ENCODE assay signal across 20 cellular contexts in genomic region chr19:6732803-6733337, GRCh38. TPM values are rescaled to one million over a fixed set of nuclear protein-coding genes. Genes with fewer than 3 reads are reported as not detected.
A peak's percentile ranks its signal among the peaks of the same experiment; 100 is the strongest.
DNase-seq lines count a peak whose midpoint lies in the region; ATAC-seq, FAIRE-seq and TF ChIP-seq lines count a peak whose summit lies in the region.
"Had no signal": no experiment of that assay in that cellular context is flagged by ENCODE, and none has a peak within 500 bp of the region (broad histone marks: within the 10 kb centered on the region; RNA-seq: fewer than 3 reads in every experiment).

No MANE protein-coding gene starts in this region.

- CTCF ChIA-PET in SK-N-SH (lab: Yijun Ruan, JAX) (interaction anchor here (0.6 to 1.2 kb wide), 5 partner anchors 8 to 130 kb away, joined by 3 to 4 read pairs (median 3); no protein-coding TSS in a partner anchor), K562 (lab: Yijun Ruan, JAX; ENCODE audit: low intra/inter-chr PET ratio) (interaction anchor here (0.7 kb wide), 1 partner anchor 269 kb away, joined by 4 read pairs; no protein-coding TSS in a partner anchor)

- ATAC-seq in SK-N-SH treated with all-trans-retinoic acid at 6 μM for 48 hours (no peak), K562 (no peak), HG02571 (IDR thresholded peaks at IDR 0.05; ENCODE audit: unreplicated experiment) (no peak), GM18907 (IDR thresholded peaks at IDR 0.05; ENCODE audit: unreplicated experiment) (no peak)
- no peak for ATAC-seq in CD4-positive, CD25-positive, alpha-beta regulatory T cell (ENCODE audit: low read depth in 2 of 2)
- ATAC-seq: HCT116 had no signal

- H4K20me1 ChIP-seq in SK-N-SH (ENCODE audit: insufficient read depth) (no peaks in the 10 kb centered on the region), K562 (replicated peaks; ENCODE audit: control insufficient read depth, insufficient read depth, low read length) (no peaks in the 10 kb centered on the region), osteoblast (ENCODE audit: insufficient read depth, low read length) (no peaks in the 10 kb centered on the region)

- H3K4me3 ChIP-seq in SK-N-SH (ENCODE audit: low read depth in 2 of 2, low read length in 1 of 2) (no peak overlapping the region), K562 (no peak overlapping the region), osteoblast (ENCODE audit: insufficient read depth, low read length) (no peak overlapping the region)
- H3K4me3 ChIP-seq in CD4-positive, CD25-positive, alpha-beta regulatory T cell (ENCODE audit: low read depth, low read length): no peak overlapping the region
- H3K4me3 ChIP-seq: BLaER1 treated with 17β-estradiol and CSF1 and Interleukin-3, amounts not matched to agents 10 nM and 100 nM had no signal

- H3K4me3 Mint-ChIP-seq in CD4-positive, CD25-positive, alpha-beta regulatory T cell: peak overlapping the region in 3 of 4 donors; percentile 27 to 86 (median 35)

- H2AFZ ChIP-seq in SK-N-SH (ENCODE audit: low read depth) (no peak overlapping the region), K562 (ENCODE audit: low read depth, low read length) (no peak overlapping the region), osteoblast (ENCODE audit: low read length) (no peak overlapping the region)

- TF ChIP-seq POLR2A in K562 (conservative IDR thresholded peaks at IDR 0.05): no peak

- H3K27me3 ChIP-seq in SK-N-SH (ENCODE audit: insufficient read depth): no peaks in the 10 kb centered on the region
- H3K27me3 ChIP-seq in CD4-positive, CD25-positive, alpha-beta regulatory T cell (ENCODE audit: control insufficient read depth, insufficient read depth, low read length): no peaks in the 10 kb centered on the region
- H3K27me3 ChIP-seq in K562 (ENCODE audit: control insufficient read depth in 2 of 2, insufficient read depth in 2 of 2, low read length in 2 of 2): no peaks in the 10 kb centered on the region
- no peaks in the 10 kb centered on the region for H3K27me3 ChIP-seq in osteoblast (ENCODE audit: insufficient read depth, low read length)
- H3K27me3 ChIP-seq: BLaER1 treated with 17β-estradiol and CSF1 and Interleukin-3, amounts not matched to agents 10 nM and 100 nM had no signal

- FAIRE-seq in K562 (lab: Jason Lieb, UNC): no peak
- FAIRE-seq: G401.6, GM12892, H54 had no signal

- H3K9me3 ChIP-seq in SK-N-SH (no peaks in the 10 kb centered on the region), K562 (replicated peaks; ENCODE audit: control insufficient read depth, insufficient read depth, low read depth, low read length) (no peaks in the 10 kb centered on the region), osteoblast (ENCODE audit: low read depth, low read length) (no peaks in the 10 kb centered on the region)
- no peaks in the 10 kb centered on the region for H3K9me3 ChIP-seq in CD4-positive, CD25-positive, alpha-beta regulatory T cell (ENCODE audit: control insufficient read depth in 2 of 2, low read length in 2 of 2)
- H3K9me3 ChIP-seq: BLaER1 treated with 17β-estradiol and CSF1 and Interleukin-3, amounts not matched to agents 10 nM and 100 nM had no signal

- intact Hi-C loops in K562 (cut with micrococcal nuclease): loop anchor here (10.0 kb wide), 1 partner anchor 218 kb away; no protein-coding TSS in a partner anchor

- DNase-seq in SK-N-SH (peak; percentile 20), K562 (ENCODE audit: extremely low read depth in 1 of 4, low spot score in 3 of 4) (no peak), osteoblast (ENCODE audit: insufficient read length, low spot score, missing footprints) (peak; percentile 58), NCI-H2029 treated with DMSO at 0.1 percent for 48 hours (lab: John Stamatoyannopoulos, UW) (no peak)
- no peak for DNase-seq in CD4-positive, CD25-positive, alpha-beta regulatory T cell
- DNase-seq: AML-193; CD4-positive, alpha-beta memory T cell; DMS79 treated with DMSO at 0.1 percent for 48 hours; EL had no signal

- POLR2A ChIA-PET in SK-N-SH (lab: Yijun Ruan, JAX) (no interaction called here), K562 (lab: Yijun Ruan, JAX) (interaction anchor here (0.6 to 0.9 kb wide), 2 partner anchors 17 to 34 kb away, joined by 3 read pairs; partner anchors contain the start of gene SH2D3A)

- H3K4me2 ChIP-seq in SK-N-SH (no peak overlapping the region), K562 (ENCODE audit: insufficient read depth, low read length) (no peak overlapping the region), osteoblast (ENCODE audit: insufficient read depth, low read length) (no peak overlapping the region)
- H3K4me2 ChIP-seq: BLaER1 treated with 17β-estradiol and CSF1 and Interleukin-3, amounts not matched to agents 10 nM and 100 nM had no signal

- 89% methylated on average over 14 of the region's 21 CpGs for WGBS in SK-N-SH (ENCODE audit: low lambda C conversion rate)
- WGBS in K562 (ENCODE audit: insufficient coverage, low coverage, missing lambda C conversion rate): 89% methylated on average over 13 of the region's 21 CpGs

- peaks cover 14% of the 10 kb centered on the region for H3K36me3 Mint-ChIP-seq in CD4-positive, CD25-positive, alpha-beta regulatory T cell
- H3K36me3 Mint-ChIP-seq: IgD-negative memory B cell had no signal

- TF ChIP-seq CTCF in SK-N-SH (IDR thresholded peaks at IDR 0.05) (no peak), K562 (IDR thresholded peaks at IDR 0.05 in 2 of 3, conservative IDR thresholded peaks at IDR 0.05 in 1 of 3; ENCODE audit: insufficient read depth in 2 of 3, low read depth in 1 of 3, low read length in 3 of 3) (no peak), osteoblast (IDR thresholded peaks at IDR 0.05; ENCODE audit: extremely low read depth, low read depth, low read length) (no peak)

- H3K9me3 Mint-ChIP-seq in CD4-positive, CD25-positive, alpha-beta regulatory T cell: no peaks in the 10 kb centered on the region
- H3K9me3 Mint-ChIP-seq: CD4-positive, alpha-beta memory T cell; IgD-negative memory B cell had no signal

- no peak overlapping the region for H3K27ac Mint-ChIP-seq in CD4-positive, CD25-positive, alpha-beta regulatory T cell
- H3K27ac Mint-ChIP-seq: CD4-positive, alpha-beta memory T cell had no signal

- H3F3A ChIP-seq in SK-N-SH (replicated peaks; ENCODE audit: insufficient read depth): peaks cover 9% of the 10 kb centered on the region

- H3K9ac ChIP-seq in SK-N-SH (no peak overlapping the region), K562 (ENCODE audit: insufficient read depth in 1 of 2, low read depth in 2 of 2, low read length in 2 of 2) (no peak overlapping the region; a peak in 1 of 4 replicates)
- H3K9ac ChIP-seq: BLaER1 treated with 17β-estradiol and CSF1 and Interleukin-3, amounts not matched to agents 10 nM and 100 nM had no signal

- TF ChIP-seq RAD21 in SK-N-SH (IDR thresholded peaks at IDR 0.05; ENCODE audit: low read length): no peak
- TF ChIP-seq RAD21 in K562 (CRISPR knock-in tag; conservative IDR thresholded peaks at IDR 0.05 in 1 of 2, IDR thresholded peaks at IDR 0.05 in 1 of 2): no peak

- H3K9me2 ChIP-seq in SK-N-SH: no peaks in the 10 kb centered on the region

- in situ Hi-C loops in K562 (cut with MboI): no loop called here

- no peak overlapping the region for H3K27ac ChIP-seq in SK-N-SH (ENCODE audit: low read depth in 2 of 2, low read length in 1 of 2)
- no peak overlapping the region for H3K27ac ChIP-seq in CD4-positive, CD25-positive, alpha-beta regulatory T cell (ENCODE audit: insufficient read depth, low read length, poor library complexity, severe bottlenecking)
- no peak overlapping the region for H3K27ac ChIP-seq in K562 (ENCODE audit: extremely low read depth, low read depth, low read length)
- no peak overlapping the region for H3K27ac ChIP-seq in osteoblast (ENCODE audit: low read depth, low read length)
- H3K27ac ChIP-seq: 22Rv1; BLaER1 treated with 17β-estradiol and CSF1 and Interleukin-3, amounts not matched to agents 10 nM and 100 nM had no signal

- H3K4me1 ChIP-seq in SK-N-SH (ENCODE audit: control insufficient read depth in 1 of 2, insufficient read depth in 2 of 2, low read depth in 1 of 2, low read length in 1 of 2): peaks cover 8 to 9% of the 10 kb centered on the region in 2 experiments; a peak in 3 of 4 replicates
- peaks cover 14% of the 10 kb centered on the region for H3K4me1 ChIP-seq in CD4-positive, CD25-positive, alpha-beta regulatory T cell (ENCODE audit: control insufficient read depth, insufficient read depth, low read length, poor library complexity, severe bottlenecking)
- H3K4me1 ChIP-seq in K562 (replicated peaks in 1 of 2; ENCODE audit: control insufficient read depth in 2 of 2, insufficient read depth in 2 of 2, low read length in 2 of 2): peaks cover 31 to 73% of the 10 kb centered on the region in 2 experiments
- H3K4me1 ChIP-seq in osteoblast (ENCODE audit: insufficient read depth, low read length): peaks cover 12% of the 10 kb centered on the region

- no peaks in the 10 kb centered on the region for H3K27me3 Mint-ChIP-seq in CD4-positive, CD25-positive, alpha-beta regulatory T cell
- H3K27me3 Mint-ChIP-seq: CD4-positive, alpha-beta memory T cell; IgD-negative memory B cell had no signal

- peaks cover 5 to 14% (median 9%) of the 10 kb centered on the region in 4 donors for H3K4me1 Mint-ChIP-seq in CD4-positive, CD25-positive, alpha-beta regulatory T cell

- BruUV-seq in K562 (replicated peaks; lab: Mats Ljungman, UMichigan): no TSS peak

- H3K36me3 ChIP-seq in SK-N-SH (replicated peaks in 1 of 2; ENCODE audit: control insufficient read depth in 1 of 2, insufficient read depth in 2 of 2, low read length in 1 of 2) (peaks cover 0 to 5% of the 10 kb centered on the region in 2 experiments), K562 (ENCODE audit: control insufficient read depth, insufficient read depth, low read length) (peaks cover 3% of the 10 kb centered on the region; the same call in 1 of the 3 replicates), osteoblast (ENCODE audit: insufficient read depth, low read length) (no peaks in the 10 kb centered on the region)
- H3K36me3 ChIP-seq in CD4-positive, CD25-positive, alpha-beta regulatory T cell (ENCODE audit: control insufficient read depth, insufficient read depth, low read length): peaks cover 5% of the 10 kb centered on the region

- no peak for TF ChIP-seq EP300 in SK-N-SH (IDR thresholded peaks at IDR 0.05; ENCODE audit: borderline replicate concordance in 1 of 2, low read depth in 1 of 2, low read length in 1 of 2)
- no peak for TF ChIP-seq EP300 in K562 (IDR thresholded peaks at IDR 0.05; ENCODE audit: low read length)

- H3K9me1 ChIP-seq in K562 (ENCODE audit: control insufficient read depth, insufficient read depth, low read length): no peaks in the 10 kb centered on the region

- peaks cover 11% of the 10 kb centered on the region for H3K79me2 ChIP-seq in SK-N-SH (ENCODE audit: insufficient read depth)
- H3K79me2 ChIP-seq in K562 (ENCODE audit: control insufficient read depth, insufficient read depth, low read length): peaks cover 19% of the 10 kb centered on the region
- H3K79me2 ChIP-seq in osteoblast (ENCODE audit: insufficient read depth, low read length): peaks cover 7% of the 10 kb centered on the region

RNA-seq across cellular contexts. Expression of gene GPR108, which starts 4.5 kb away (rescaled TPM):
- polyA plus RNA-seq in SK-N-SH (2012; rRNA removed) (51.4 and 54.2 TPM in 2 replicates), K562 (2011; rRNA removed) (29.8 and 46.5 TPM in 2 replicates), K562 (2014; fragmentation: Illumina TruSeq; extraction: Trizol) (32.3 and 33.2 TPM in 2 replicates), K562 (2014; fragmentation: Nextera tagmentation; extraction: Ambion mirVana) (1 to 10 TPM; 2.4 to 6.1 TPM), K562 (2014; rRNA removed) (32.9 and 36.4 TPM in 2 replicates)
- polyA plus RNA-seq in SK-N-SH (2012; cell fraction: cytosol; rRNA removed): 23.5 and 33.8 TPM in 2 replicates
- 143 and 206 TPM in 2 replicates for polyA plus RNA-seq in SK-N-SH (2012; cell fraction: nucleus; rRNA removed)
- total RNA-seq in CD4-positive, CD25-positive, alpha-beta regulatory T cell: 60.7 TPM
- polyA plus RNA-seq in CD4-positive, CD25-positive, alpha-beta regulatory T cell: 10 to 100 TPM; 82.9 to 98.8 (median 87.4) TPM
- total RNA-seq in K562 (2011; cell fraction: chromatin; rRNA removed; ENCODE audit: low replicate concordance): 45.9 and 112 TPM in 2 replicates
- 96.6 and 107 TPM in 2 replicates for total RNA-seq in K562 (2011; cell fraction: nucleolus; rRNA removed)
- total RNA-seq in K562 (2011; cell fraction: nucleoplasm; rRNA removed): 72.1 and 74.9 TPM in 2 replicates
- total RNA-seq in K562 (2014; rRNA removed) (23.8 and 33.5 TPM in 2 replicates), K562 (2014; rRNA removed; fragmentation: Illumina TruSeq; extraction: Trizol) (12.3 and 16.4 TPM in 2 replicates), K562 (2015; rRNA removed; fragmentation: Illumina TruSeq; extraction: Trizol) (21.9 and 24.4 TPM in 2 replicates), K562 (2021) (31.1 and 33.1 TPM in 2 replicates), osteoblast (42.3 and 52.2 TPM in 2 replicates)
- 43.8 and 51.1 TPM in 2 replicates for polyA plus RNA-seq in K562 (2011; cell fraction: cytosol; rRNA removed)
- 180 and 195 TPM in 2 replicates for polyA plus RNA-seq in K562 (2011; cell fraction: nucleus; rRNA removed)
- 29.9 and 65.7 TPM in 2 replicates for polyA plus RNA-seq in K562 (2012)
- polyA minus RNA-seq in K562 (2011; rRNA and poly(A)+ RNA removed): 22.3 and 35.9 TPM in 2 replicates
- polyA minus RNA-seq in K562 (2011; cell fraction: cytosol; rRNA and poly(A)+ RNA removed): 21.0 and 22.6 TPM in 2 replicates
- 18.7 and 34.9 TPM in 2 replicates for polyA minus RNA-seq in K562 (2011; cell fraction: nucleus; rRNA and poly(A)+ RNA removed)

RNA-seq across cellular contexts. Expression of gene TRIP10, which starts 6.6 kb away (rescaled TPM):
- 35.4 and 42.9 TPM in 2 replicates for polyA plus RNA-seq in SK-N-SH (2012; rRNA removed)
- polyA plus RNA-seq in SK-N-SH (2012; cell fraction: cytosol; rRNA removed): 24.5 and 27.4 TPM in 2 replicates
- polyA plus RNA-seq in SK-N-SH (2012; cell fraction: nucleus; rRNA removed): 129 and 150 TPM in 2 replicates
- total RNA-seq in CD4-positive, CD25-positive, alpha-beta regulatory T cell: 2.6 TPM
- polyA plus RNA-seq in CD4-positive, CD25-positive, alpha-beta regulatory T cell: under 1 TPM in 3 of 4 donors, not detected in 1; 0.37 to 0.51 (median 0.38) TPM
- 67.3 and 119 TPM in 2 replicates for total RNA-seq in K562 (2011; cell fraction: chromatin; rRNA removed; ENCODE audit: low replicate concordance)
- 65.3 and 66.5 TPM in 2 replicates for total RNA-seq in K562 (2011; cell fraction: nucleolus; rRNA removed)
- 53.5 and 66.7 TPM in 2 replicates for total RNA-seq in K562 (2011; cell fraction: nucleoplasm; rRNA removed)
- 57.4 and 61.8 TPM in 2 replicates for total RNA-seq in K562 (2014; rRNA removed)
- 23.6 and 29.4 TPM in 2 replicates for total RNA-seq in K562 (2014; rRNA removed; fragmentation: Illumina TruSeq; extraction: Trizol)
- 34.6 and 36.1 TPM in 2 replicates for total RNA-seq in K562 (2015; rRNA removed; fragmentation: Illumina TruSeq; extraction: Trizol)
- total RNA-seq in K562 (2021): 59.1 and 63.2 TPM in 2 replicates
- 29.1 and 39.3 TPM in 2 replicates for polyA plus RNA-seq in K562 (2011; rRNA removed)
- polyA plus RNA-seq in K562 (2011; cell fraction: cytosol; rRNA removed): 22.8 and 30.6 TPM in 2 replicates
- 113 and 133 TPM in 2 replicates for polyA plus RNA-seq in K562 (2011; cell fraction: nucleus; rRNA removed)
- polyA plus RNA-seq in K562 (2012): 47.5 and 50.8 TPM in 2 replicates
- polyA plus RNA-seq in K562 (2014; fragmentation: Illumina TruSeq; extraction: Trizol): 56.2 and 56.7 TPM in 2 replicates
- 1 to 10 TPM; 1.2 to 2.7 TPM for polyA plus RNA-seq in K562 (2014; fragmentation: Nextera tagmentation; extraction: Ambion mirVana)
- polyA plus RNA-seq in K562 (2014; rRNA removed): 66.6 and 66.8 TPM in 2 replicates
- polyA minus RNA-seq in K562 (2011; rRNA and poly(A)+ RNA removed): 17.1 and 20.3 TPM in 2 replicates
- polyA minus RNA-seq in K562 (2011; cell fraction: cytosol; rRNA and poly(A)+ RNA removed): 18.3 and 21.0 TPM in 2 replicates
- polyA minus RNA-seq in K562 (2011; cell fraction: nucleus; rRNA and poly(A)+ RNA removed): 21.3 and 30.1 TPM in 2 replicates
- 32.4 and 36.2 TPM in 2 replicates for total RNA-seq in osteoblast

RNA-seq across cellular contexts. Expression of gene C3, which starts 12.4 kb away (rescaled TPM):
- polyA plus RNA-seq in SK-N-SH (2012; rRNA removed) (0.67 and 0.71 TPM in 2 replicates), K562 (2011; rRNA removed) (9.1 and 40.9 TPM in 2 replicates), K562 (2014; fragmentation: Illumina TruSeq; extraction: Trizol) (2.4 and 4.3 TPM in 2 replicates), K562 (2014; fragmentation: Nextera tagmentation; extraction: Ambion mirVana) (1 to 10 TPM; 1.2 to 2.2 TPM), K562 (2014; rRNA removed) (2.5 and 5.4 TPM in 2 replicates)
- 0.17 and 0.42 TPM in 2 replicates for polyA plus RNA-seq in SK-N-SH (2012; cell fraction: cytosol; rRNA removed)
- 0.99 and 1.9 TPM in 2 replicates for polyA plus RNA-seq in SK-N-SH (2012; cell fraction: nucleus; rRNA removed)
- not detected for total RNA-seq in CD4-positive, CD25-positive, alpha-beta regulatory T cell
- polyA plus RNA-seq in CD4-positive, CD25-positive, alpha-beta regulatory T cell: not detected
- total RNA-seq in K562 (2011; cell fraction: chromatin; rRNA removed; ENCODE audit: low replicate concordance): 19.5 and 33.3 TPM in 2 replicates
- total RNA-seq in K562 (2011; cell fraction: nucleolus; rRNA removed): 14.5 and 17.5 TPM in 2 replicates
- 15.2 and 15.6 TPM in 2 replicates for total RNA-seq in K562 (2011; cell fraction: nucleoplasm; rRNA removed)
- total RNA-seq in K562 (2014; rRNA removed) (0.59 and 2.0 TPM in 2 replicates), K562 (2014; rRNA removed; fragmentation: Illumina TruSeq; extraction: Trizol) (1.1 and 1.5 TPM in 2 replicates), K562 (2015; rRNA removed; fragmentation: Illumina TruSeq; extraction: Trizol) (2.1 and 2.2 TPM in 2 replicates), K562 (2021) (8.0 and 10.6 TPM in 2 replicates), osteoblast (5.0 and 14.1 TPM in 2 replicates)
- 9.2 and 36.7 TPM in 2 replicates for polyA plus RNA-seq in K562 (2011; cell fraction: cytosol; rRNA removed)
- polyA plus RNA-seq in K562 (2011; cell fraction: nucleus; rRNA removed): 23.7 and 50.5 TPM in 2 replicates
- polyA plus RNA-seq in K562 (2012): 7.4 and 20.1 TPM in 2 replicates
- 6.5 and 24.5 TPM in 2 replicates for polyA minus RNA-seq in K562 (2011; rRNA and poly(A)+ RNA removed)
- polyA minus RNA-seq in K562 (2011; cell fraction: cytosol; rRNA and poly(A)+ RNA removed): 23.9 and 64.6 TPM in 2 replicates
- 16.2 and 39.1 TPM in 2 replicates for polyA minus RNA-seq in K562 (2011; cell fraction: nucleus; rRNA and poly(A)+ RNA removed)
- polyA plus RNA-seq: CD4-positive, alpha-beta memory T cell; IgD-negative memory B cell had no signal

RNA-seq across cellular contexts. Expression of gene SH2D3A, which starts 34.4 kb away (rescaled TPM):
- polyA plus RNA-seq in SK-N-SH (2012; rRNA removed) (0.35 and 0.42 TPM in 2 replicates), K562 (2011; rRNA removed) (8.7 and 13.4 TPM in 2 replicates), K562 (2014; fragmentation: Illumina TruSeq; extraction: Trizol) (9.6 and 17.7 TPM in 2 replicates), K562 (2014; fragmentation: Nextera tagmentation; extraction: Ambion mirVana) (under 1 TPM; 0.75 to 0.83 TPM), K562 (2014; rRNA removed) (19.8 and 24.8 TPM in 2 replicates)
- 0.10 and 0.17 TPM in 2 replicates for polyA plus RNA-seq in SK-N-SH (2012; cell fraction: cytosol; rRNA removed)
- polyA plus RNA-seq in SK-N-SH (2012; cell fraction: nucleus; rRNA removed): 1.2 and 1.4 TPM in 2 replicates
- 46.2 TPM for total RNA-seq in CD4-positive, CD25-positive, alpha-beta regulatory T cell
- 10 to 100 TPM; 19.5 to 26.5 (median 22.1) TPM for polyA plus RNA-seq in CD4-positive, CD25-positive, alpha-beta regulatory T cell
- 17.3 and 38.7 TPM in 2 replicates for total RNA-seq in K562 (2011; cell fraction: chromatin; rRNA removed; ENCODE audit: low replicate concordance)
- total RNA-seq in K562 (2011; cell fraction: nucleolus; rRNA removed): 28.7 and 29.6 TPM in 2 replicates
- 21.3 and 22.0 TPM in 2 replicates for total RNA-seq in K562 (2011; cell fraction: nucleoplasm; rRNA removed)
- total RNA-seq in K562 (2014; rRNA removed) (20.0 and 25.9 TPM in 2 replicates), K562 (2014; rRNA removed; fragmentation: Illumina TruSeq; extraction: Trizol) (3.0 and 4.8 TPM in 2 replicates), K562 (2015; rRNA removed; fragmentation: Illumina TruSeq; extraction: Trizol) (8.6 and 8.9 TPM in 2 replicates), K562 (2021) (19.4 and 26.3 TPM in 2 replicates), osteoblast (not detected in 2 replicates)
- polyA plus RNA-seq in K562 (2011; cell fraction: cytosol; rRNA removed): 12.2 and 22.2 TPM in 2 replicates
- 20.1 and 35.1 TPM in 2 replicates for polyA plus RNA-seq in K562 (2011; cell fraction: nucleus; rRNA removed)
- 10.3 and 10.8 TPM in 2 replicates for polyA plus RNA-seq in K562 (2012)
- polyA minus RNA-seq in K562 (2011; rRNA and poly(A)+ RNA removed): 3.0 and 4.7 TPM in 2 replicates
- polyA minus RNA-seq in K562 (2011; cell fraction: cytosol; rRNA and poly(A)+ RNA removed): 8.7 and 11.1 TPM in 2 replicates
- 17.0 and 18.8 TPM in 2 replicates for polyA minus RNA-seq in K562 (2011; cell fraction: nucleus; rRNA and poly(A)+ RNA removed)

RNA-seq across cellular contexts. Expression of gene VAV1, which starts 39.6 kb away (rescaled TPM):
- 0.02 TPM in 1 of 2 replicates, not detected in the other for polyA plus RNA-seq in SK-N-SH (2012; rRNA removed)
- not detected in 2 replicates for polyA plus RNA-seq in SK-N-SH (2012; cell fraction: cytosol; rRNA removed)
- polyA plus RNA-seq in SK-N-SH (2012; cell fraction: nucleus; rRNA removed): not detected in 2 replicates
- 117 TPM for total RNA-seq in CD4-positive, CD25-positive, alpha-beta regulatory T cell
- 10 to 100 TPM; 14.8 to 24.2 (median 21.8) TPM for polyA plus RNA-seq in CD4-positive, CD25-positive, alpha-beta regulatory T cell
- total RNA-seq in K562 (2011; cell fraction: chromatin; rRNA removed; ENCODE audit: low replicate concordance): 12.0 and 34.0 TPM in 2 replicates
- total RNA-seq in K562 (2011; cell fraction: nucleolus; rRNA removed): 15.5 and 23.5 TPM in 2 replicates
- 12.6 and 13.2 TPM in 2 replicates for total RNA-seq in K562 (2011; cell fraction: nucleoplasm; rRNA removed)
- 13.6 and 13.7 TPM in 2 replicates for total RNA-seq in K562 (2014; rRNA removed)
- total RNA-seq in K562 (2014; rRNA removed; fragmentation: Illumina TruSeq; extraction: Trizol): 8.7 and 9.4 TPM in 2 replicates
- 19.1 and 19.7 TPM in 2 replicates for total RNA-seq in K562 (2015; rRNA removed; fragmentation: Illumina TruSeq; extraction: Trizol)
- total RNA-seq in K562 (2021): 17.3 and 20.1 TPM in 2 replicates
- 8.4 and 18.5 TPM in 2 replicates for polyA plus RNA-seq in K562 (2011; rRNA removed)
- polyA plus RNA-seq in K562 (2011; cell fraction: cytosol; rRNA removed): 7.1 and 10.6 TPM in 2 replicates
- polyA plus RNA-seq in K562 (2011; cell fraction: nucleus; rRNA removed): 19.2 and 28.2 TPM in 2 replicates
- 18.1 and 29.2 TPM in 2 replicates for polyA plus RNA-seq in K562 (2012)
- polyA plus RNA-seq in K562 (2014; fragmentation: Illumina TruSeq; extraction: Trizol): 12.4 and 13.3 TPM in 2 replicates
- polyA plus RNA-seq in K562 (2014; fragmentation: Nextera tagmentation; extraction: Ambion mirVana): 1 to 10 TPM in 1 of 2 experiments, under 1 TPM in 1; 0.46 to 1.3 TPM
- polyA plus RNA-seq in K562 (2014; rRNA removed): 10.9 and 11.1 TPM in 2 replicates
- 10.3 and 18.3 TPM in 2 replicates for polyA minus RNA-seq in K562 (2011; rRNA and poly(A)+ RNA removed)
- 4.7 and 11.8 TPM in 2 replicates for polyA minus RNA-seq in K562 (2011; cell fraction: cytosol; rRNA and poly(A)+ RNA removed)
- polyA minus RNA-seq in K562 (2011; cell fraction: nucleus; rRNA and poly(A)+ RNA removed): 12.7 and 24.3 TPM in 2 replicates
- 0.36 TPM in 1 of 2 replicates, not detected in the other for total RNA-seq in osteoblast
- total RNA-seq: HT1080 had no signal

Comparison
In these comparisons a context has a peak if more than half of its experiments do, and no peak if none do; other contexts are left out.
1. DNase-seq: peak in SK-N-SH (single experiment) and osteoblast (single experiment); none in CD4-positive, CD25-positive, alpha-beta regulatory T cell (0 of 3), K562 (0 of 4) and NCI-H2029 treated with DMSO at 0.1 percent for 48 hours (single experiment).
2. Of the 27 proteins assayed by ChIP-seq in both K562 and SK-N-SH: peak only in K562: MAX; only in SK-N-SH: none; in both: none; in neither: 26.